ENCODE assay signal across 21 cellular contexts in genomic region chr7:63037242-63037641, GRCh38.
"Had no signal": no experiment of that assay in that cellular context is flagged by ENCODE, and none has a peak within 500 bp of the region (broad histone marks: within the 10 kb centered on the region; RNA-seq: fewer than 3 reads in every experiment).

No MANE protein-coding gene starts in this region.

- H3K4me3 Mint-ChIP-seq: dendritic cell treated with granulocyte-macrophage colony-stimulating factor and Interleukin-4, amounts not matched to agents 40 ng/mL and 50 ng/mL, for 4 days; effector memory CD8-positive, alpha-beta T cell; endodermal cell had no signal

- H3K27ac Mint-ChIP-seq: dendritic cell treated with granulocyte-macrophage colony-stimulating factor and Interleukin-4, amounts not matched to agents 40 ng/mL and 50 ng/mL, for 4 days; effector memory CD8-positive, alpha-beta T cell; endodermal cell had no signal

- H3K4me1 Mint-ChIP-seq: endodermal cell had no signal

- DNase-seq: colonic mucosa; cortex of kidney; effector CD8-positive, alpha-beta T cell; effector memory CD8-positive, alpha-beta T cell; endodermal cell; foreskin keratinocyte; heart left ventricle; hippocampal formation; left cardiac atrium; left lung; left ventricle myocardium superior; lower lobe of right lung; mesenchymal stem cell; midbrain had no signal

- ATAC-seq: effector memory CD8-positive, alpha-beta T cell; foreskin keratinocyte; gastroesophageal sphincter; heart left ventricle; left cardiac atrium; left lung; left ventricle myocardium superior; lower lobe of right lung had no signal

- H3K27me3 Mint-ChIP-seq: dendritic cell treated with granulocyte-macrophage colony-stimulating factor and Interleukin-4, amounts not matched to agents 40 ng/mL and 50 ng/mL, for 4 days; effector memory CD8-positive, alpha-beta T cell had no signal

- FAIRE-seq: endometrium, endothelial cell of umbilical vein, frontal cortex, islet of Langerhans, keratinocyte had no signal
